24 cellular contexts compared by ENCODE assay signal in the genomic region with DNA sequence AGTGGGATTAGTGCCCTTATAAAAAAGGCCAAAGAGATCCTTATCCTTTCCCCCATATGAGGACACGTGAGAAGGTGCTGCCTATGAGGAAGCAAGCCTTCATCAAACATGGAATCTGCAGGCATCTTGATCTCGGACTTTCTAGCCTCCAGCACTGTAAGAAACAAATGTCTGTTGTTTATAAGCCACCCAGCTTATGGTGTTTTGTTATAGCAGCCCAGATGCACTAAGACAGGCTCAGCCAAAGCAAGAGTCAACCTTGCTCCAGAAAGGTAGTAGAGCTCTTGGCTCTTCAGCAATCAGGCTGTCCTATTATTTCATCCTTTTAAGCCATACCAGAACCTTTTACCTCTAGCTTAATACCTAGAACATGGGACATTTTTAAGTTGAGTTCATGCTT. TPM values are rescaled to one million over a fixed set of nuclear protein-coding genes. Genes with fewer than 3 reads are reported as not detected.
DNase-seq lines count a peak whose midpoint lies in the region; ATAC-seq, FAIRE-seq and TF ChIP-seq lines count a peak whose summit lies in the region.
"Had no signal": no experiment of that assay in that cellular context is flagged by ENCODE, and none has a peak within 500 bp of the region (broad histone marks: within the 10 kb centered on the region; RNA-seq: fewer than 3 reads in every experiment).

No MANE protein-coding gene starts in this region.

- peak; percentile 37 for FAIRE-seq in K562 (lab: Jason Lieb, UNC)
- FAIRE-seq: A549, D721Med, GM12891 had no signal

- POLR2A ChIA-PET in K562 (lab: Yijun Ruan, JAX) = interaction anchor here (1.1 to 2.2 kb wide), 3 partner anchors 12 to 18 kb away, joined by 3 to 6 read pairs (median 4); a partner anchor contains a TSS

- no peaks in the 10 kb centered on the region for H3K79me2 ChIP-seq in Loucy (ENCODE audit: insufficient read depth, low read length)
- no peaks in the 10 kb centered on the region for H3K79me2 ChIP-seq in K562 (ENCODE audit: control insufficient read depth, insufficient read depth, low read length)
- H3K79me2 ChIP-seq in mesendoderm (ENCODE audit: control insufficient read depth, insufficient read depth, low read length) = no peaks in the 10 kb centered on the region

- H2BK120ac ChIP-seq in mesendoderm (ENCODE audit: low read depth, low read length) = no peak overlapping the region

- ATAC-seq in K562 (no peak), HG03432 (IDR thresholded peaks at IDR 0.05; ENCODE audit: unreplicated experiment) (no peak)
- ATAC-seq: A549; CD8-positive, alpha-beta T cell had no signal

- no peak overlapping the region for H3K23ac ChIP-seq in mesendoderm (ENCODE audit: low read length)

- H3K4me3 ChIP-seq in Loucy (ENCODE audit: low read length, poor library complexity, severe bottlenecking) (no peak overlapping the region), K562 (no peak overlapping the region), mesendoderm (ENCODE audit: low read length) (no peak overlapping the region)
- H3K4me3 ChIP-seq: A549; BLaER1 treated with 17β-estradiol and CSF1 and Interleukin-3, amounts not matched to agents 10 nM and 100 nM had no signal

- H3K4ac ChIP-seq in mesendoderm (ENCODE audit: low read depth, low read length) = peak overlapping the region; percentile 10

- no peaks in the 10 kb centered on the region for H3F3A ChIP-seq in Loucy (ENCODE audit: low read depth)

- no peak for TF ChIP-seq EP300 in K562 (IDR thresholded peaks at IDR 0.05; ENCODE audit: low read length)

- no peak overlapping the region for H2AK5ac ChIP-seq in mesendoderm (ENCODE audit: low read length)

- H3K9me3 ChIP-seq in Loucy (ENCODE audit: insufficient read depth, low read depth, low read length) (no peaks in the 10 kb centered on the region), K562 (replicated peaks; ENCODE audit: control insufficient read depth, insufficient read depth, low read depth, low read length) (no peaks in the 10 kb centered on the region)
- H3K9me3 ChIP-seq: A549, Caco-2 had no signal

- no peak for TF ChIP-seq RAD21 in K562 (CRISPR knock-in tag; conservative IDR thresholded peaks at IDR 0.05 in 1 of 2, IDR thresholded peaks at IDR 0.05 in 1 of 2)

- no peak for TF ChIP-seq CTCF in Loucy (conservative IDR thresholded peaks at IDR 0.05; ENCODE audit: low read length)
- TF ChIP-seq CTCF in K562 (IDR thresholded peaks at IDR 0.05 in 2 of 3, conservative IDR thresholded peaks at IDR 0.05 in 1 of 3; ENCODE audit: insufficient read depth in 2 of 3, low read depth in 1 of 3, low read length in 3 of 3) = no peak

- no peak for TF ChIP-seq POLR2A in K562 (conservative IDR thresholded peaks at IDR 0.05)

- intact Hi-C loops in K562 (cut with micrococcal nuclease) = no loop called here

- 26% methylated on average over 2 of the region's 2 CpGs for WGBS in K562 (ENCODE audit: insufficient coverage, low coverage, missing lambda C conversion rate)
- no CpG with 5 or more reads among the region's 2 CpGs for WGBS in mesendoderm (ENCODE audit: extremely low coverage, insufficient coverage, low lambda C conversion rate)

- no peak overlapping the region for H3K4me2 ChIP-seq in Loucy (ENCODE audit: low read depth, low read length, poor library complexity, severe bottlenecking)
- H3K4me2 ChIP-seq in K562 (ENCODE audit: insufficient read depth, low read length) = no peak overlapping the region
- H3K4me2 ChIP-seq in mesendoderm (ENCODE audit: low read length) = no peak overlapping the region
- H3K4me2 ChIP-seq: A549; BLaER1 treated with 17β-estradiol and CSF1 and Interleukin-3, amounts not matched to agents 10 nM and 100 nM had no signal

- H2BK15ac ChIP-seq in mesendoderm (replicated peaks; ENCODE audit: low read depth) = no peak overlapping the region

- H3K27ac ChIP-seq in K562 (ENCODE audit: extremely low read depth, low read depth, low read length) = peak overlapping the region; percentile 1; the same call in 1 of the 3 replicates
- no peak overlapping the region for H3K27ac ChIP-seq in mesendoderm (ENCODE audit: low read depth, low read length)
- H3K27ac ChIP-seq: 22Rv1; A549; BLaER1 treated with 17β-estradiol and CSF1 and Interleukin-3, amounts not matched to agents 10 nM and 100 nM; C4-2B had no signal

- no peak overlapping the region for H3K56ac ChIP-seq in mesendoderm (ENCODE audit: low read length)

- H3K27me3 ChIP-seq in Loucy (ENCODE audit: insufficient read depth, low read length, poor library complexity, severe bottlenecking) (no peaks in the 10 kb centered on the region), K562 (ENCODE audit: control insufficient read depth in 2 of 2, insufficient read depth in 2 of 2, low read length in 2 of 2) (no peaks in the 10 kb centered on the region), mesendoderm (ENCODE audit: insufficient read depth, low read length, poor library complexity) (no peaks in the 10 kb centered on the region)
- H3K27me3 ChIP-seq: BLaER1 treated with 17β-estradiol and CSF1 and Interleukin-3, amounts not matched to agents 10 nM and 100 nM had no signal

- H3K4me1 ChIP-seq in Loucy (ENCODE audit: insufficient read depth, low read length, poor library complexity, severe bottlenecking) = no peaks in the 10 kb centered on the region
- peaks cover 19 to 47% of the 10 kb centered on the region in 2 experiments for H3K4me1 ChIP-seq in K562 (replicated peaks in 1 of 2; ENCODE audit: control insufficient read depth in 2 of 2, insufficient read depth in 2 of 2, low read length in 2 of 2)
- peaks cover 3% of the 10 kb centered on the region for H3K4me1 ChIP-seq in mesendoderm (ENCODE audit: control insufficient read depth, low read depth, low read length)
- H3K4me1 ChIP-seq: A549 had no signal

- H3K9me1 ChIP-seq in K562 (ENCODE audit: control insufficient read depth, insufficient read depth, low read length) = no peaks in the 10 kb centered on the region

- H3K9ac ChIP-seq in Loucy (ENCODE audit: low read depth, low read length, poor library complexity, severe bottlenecking) (no peak overlapping the region), K562 (ENCODE audit: insufficient read depth in 1 of 2, low read depth in 2 of 2, low read length in 2 of 2) (no peak overlapping the region), mesendoderm (ENCODE audit: low read length) (no peak overlapping the region)
- H3K9ac ChIP-seq: BLaER1 treated with 17β-estradiol and CSF1 and Interleukin-3, amounts not matched to agents 10 nM and 100 nM had no signal

- H4K20me1 ChIP-seq in Loucy (ENCODE audit: insufficient read depth, low read length, poor library complexity, severe bottlenecking) (no peaks in the 10 kb centered on the region), K562 (replicated peaks; ENCODE audit: control insufficient read depth, insufficient read depth, low read length) (no peaks in the 10 kb centered on the region)
- H4K20me1 ChIP-seq: BLaER1 treated with 17β-estradiol and CSF1 and Interleukin-3, amounts not matched to agents 10 nM and 100 nM had no signal

- no peaks in the 10 kb centered on the region for H3K9me2 ChIP-seq in Loucy (replicated peaks; ENCODE audit: low read depth, low read length)

- H3K18ac ChIP-seq in mesendoderm (ENCODE audit: low read length) = no peak overlapping the region

- DNase-seq in K562 (ENCODE audit: extremely low read depth in 1 of 4, low spot score in 3 of 4) (no peak), mesendoderm (no peak), DMS 273 (lab: John Stamatoyannopoulos, UW; ENCODE audit: unreplicated experiment) (no peak), globus pallidus (ENCODE audit: low spot score) (no peak)
- DNase-seq: AML-193; Caco-2; Calu3; CD4-positive, alpha-beta T cell; CD8-positive, alpha-beta T cell; DMS 273 treated with DMSO at 0.1 percent for 48 hours; DMS153; DMS53; DMS79; DND-41; EL; GDM1 had no signal

- H3K36me3 ChIP-seq in Loucy (ENCODE audit: insufficient read depth, low read length) (no peaks in the 10 kb centered on the region), K562 (ENCODE audit: control insufficient read depth, insufficient read depth, low read length) (no peaks in the 10 kb centered on the region), mesendoderm (ENCODE audit: control insufficient read depth, insufficient read depth, low read length) (no peaks in the 10 kb centered on the region)
- H3K36me3 ChIP-seq: BLaER1 treated with 17β-estradiol and CSF1 and Interleukin-3, amounts not matched to agents 10 nM and 100 nM had no signal

- no peak overlapping the region for H4K5ac ChIP-seq in mesendoderm (ENCODE audit: low read length)

- in situ Hi-C loops in K562 (cut with MboI) = no loop called here

- H2BK5ac ChIP-seq in mesendoderm (ENCODE audit: low read length) = no peak overlapping the region

- CTCF ChIA-PET in K562 (lab: Yijun Ruan, JAX; ENCODE audit: low intra/inter-chr PET ratio) = no interaction called here

- H3K79me1 ChIP-seq in mesendoderm (ENCODE audit: low read length) = no peaks in the 10 kb centered on the region

- 0 out of 2 replicates have a peak overlapping the region, but pooled peaks have one; percentile 9 for H2AFZ ChIP-seq in Loucy (ENCODE audit: low read length)
- peak overlapping the region; percentile 58 for H2AFZ ChIP-seq in K562 (ENCODE audit: low read depth, low read length)

- no TSS peak for BruUV-seq in K562 (replicated peaks; lab: Mats Ljungman, UMichigan)

- H4K8ac ChIP-seq in mesendoderm (ENCODE audit: low read depth, low read length) = no peak overlapping the region

RNA-seq across cellular contexts. Expression of a gene that starts 12.3 kb away (rescaled TPM):
- 52.4 and 113 TPM in 2 replicates for total RNA-seq in K562 (2011; cell fraction: chromatin; rRNA removed; ENCODE audit: low replicate concordance)
- total RNA-seq in K562 (2011; cell fraction: nucleolus; rRNA removed) = 18.5 and 29.7 TPM in 2 replicates
- 43.6 and 75.6 TPM in 2 replicates for total RNA-seq in K562 (2011; cell fraction: nucleoplasm; rRNA removed)
- total RNA-seq in K562 (2014; rRNA removed) = 24.7 and 27.0 TPM in 2 replicates
- 24.2 and 29.6 TPM in 2 replicates for total RNA-seq in K562 (2014; rRNA removed; fragmentation: Illumina TruSeq; extraction: Trizol)
- total RNA-seq in K562 (2015; rRNA removed; fragmentation: Illumina TruSeq; extraction: Trizol) = 23.5 and 27.3 TPM in 2 replicates
- total RNA-seq in K562 (2021) = 34.2 and 38.8 TPM in 2 replicates
- 23.1 and 29.7 TPM in 2 replicates for polyA plus RNA-seq in K562 (2011; rRNA removed)
- 8.2 and 12.3 TPM in 2 replicates for polyA plus RNA-seq in K562 (2011; cell fraction: cytosol; rRNA removed)
- polyA plus RNA-seq in K562 (2011; cell fraction: nucleus; rRNA removed) = 58.7 and 77.6 TPM in 2 replicates
- 25.2 and 29.4 TPM in 2 replicates for polyA plus RNA-seq in K562 (2012)
- polyA plus RNA-seq in K562 (2014; fragmentation: Illumina TruSeq; extraction: Trizol) = 39.0 and 41.2 TPM in 2 replicates
- 1 to 10 TPM; 6.6 to 6.8 TPM for polyA plus RNA-seq in K562 (2014; fragmentation: Nextera tagmentation; extraction: Ambion mirVana)
- polyA plus RNA-seq in K562 (2014; rRNA removed) = 22.2 and 22.3 TPM in 2 replicates
- polyA minus RNA-seq in K562 (2011; rRNA and poly(A)+ RNA removed) = 48.4 and 50.0 TPM in 2 replicates
- polyA minus RNA-seq in K562 (2011; cell fraction: cytosol; rRNA and poly(A)+ RNA removed) = 15.6 and 16.9 TPM in 2 replicates
- 39.2 and 45.5 TPM in 2 replicates for polyA minus RNA-seq in K562 (2011; cell fraction: nucleus; rRNA and poly(A)+ RNA removed)
- 32.3 TPM for polyA plus RNA-seq in mesendoderm (2013, experiment 1 of 2)
- 33.3 TPM for polyA plus RNA-seq in mesendoderm (2013, experiment 2 of 2)
